In the genomic region with DNA sequence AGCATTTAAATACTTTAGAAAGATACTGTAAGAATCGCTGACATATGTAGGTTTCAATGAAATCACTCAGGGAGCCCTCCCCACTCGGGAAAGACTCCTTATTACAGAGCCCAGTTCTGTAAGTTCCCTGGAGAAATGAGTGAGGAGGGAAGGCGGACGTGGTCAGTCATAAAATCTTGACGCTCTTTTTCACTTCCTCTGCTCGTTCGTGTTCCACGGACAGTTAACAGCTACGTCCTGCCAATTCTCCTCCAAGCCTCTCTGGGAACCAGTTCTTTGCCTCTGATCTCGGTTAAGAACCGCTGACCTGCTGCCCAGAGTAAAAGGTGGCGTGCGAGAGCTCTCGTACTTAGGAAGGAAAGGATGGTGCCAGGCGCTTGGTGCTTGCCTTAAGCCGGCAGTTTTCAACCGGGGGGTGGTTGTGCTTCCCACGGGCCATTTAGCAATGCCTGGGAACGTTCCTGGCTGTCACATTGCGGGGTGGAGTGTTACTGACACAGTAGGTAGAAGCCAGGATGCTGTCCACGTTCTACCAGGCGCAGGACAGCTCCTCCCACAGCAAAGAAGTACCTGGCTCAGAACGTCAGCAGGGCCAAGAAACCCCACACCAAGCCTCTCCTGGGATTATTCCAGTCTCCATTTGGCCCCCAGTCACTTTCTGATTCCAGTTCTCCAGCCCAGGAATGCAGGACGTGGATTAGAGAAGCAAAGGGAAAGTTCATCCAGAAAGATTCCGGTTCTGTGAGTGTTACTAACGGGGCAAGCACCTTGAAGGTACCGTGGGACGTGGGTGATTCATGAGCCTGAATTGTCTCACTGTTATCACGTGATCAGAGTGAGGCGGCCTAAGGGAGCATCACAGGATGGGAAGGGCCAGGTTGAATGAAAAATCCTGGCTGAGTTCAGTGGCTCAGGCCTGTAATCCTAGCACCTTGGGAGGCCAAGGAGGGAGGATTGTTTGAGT, we compare ENCODE assay signal across 11 cellular contexts.
DNase-seq lines count a peak whose midpoint lies in the region; ATAC-seq and TF ChIP-seq lines count a peak whose summit lies in the region.
"Had no signal": no experiment of that assay in that cellular context is flagged by ENCODE, and none has a peak within 500 bp of the region (broad histone marks: within the 10 kb centered on the region; RNA-seq: fewer than 3 reads in every experiment).

No MANE protein-coding gene starts in this region.

- H3K4me2 ChIP-seq in H9 (ENCODE audit: insufficient read depth, insufficient read length, low read length) = no peak overlapping the region

- no peak overlapping the region for H3K9ac ChIP-seq in H9 (ENCODE audit: extremely low read depth, insufficient read length, low read length)

- H3K23me2 ChIP-seq in H9 (ENCODE audit: insufficient read length, low read depth, low read length, poor library complexity, severe bottlenecking) = peaks cover 3% of the 10 kb centered on the region

- no peak overlapping the region for H2BK20ac ChIP-seq in H9 (ENCODE audit: low read depth, low read length, poor library complexity, severe bottlenecking)

- H3K36me3 Mint-ChIP-seq in H9 (ENCODE audit: insufficient read depth in 1 of 3, low read depth in 3 of 3) = peaks cover 6 to 28% (median 19%) of the 10 kb centered on the region in 3 experiments; a peak in 5 of 7 replicates
- H3K36me3 Mint-ChIP-seq: CD4-positive, alpha-beta memory T cell had no signal

- peaks cover 10% of the 10 kb centered on the region; the same call in 1 of the 2 replicates for H3K36me3 ChIP-seq in RWPE2 (ENCODE audit: low read depth)
- no peaks in the 10 kb centered on the region for H3K36me3 ChIP-seq in prostate gland

- DNase-seq in AG10803 (ENCODE audit: low read depth) (peak; percentile 83), RWPE2 (ENCODE audit: low spot score) (peak; percentile 93), foreskin fibroblast (peak; percentile 42 to 55), prostate gland (ENCODE audit: low spot score) (peak; percentile 55), cortex of kidney (lab: John Stamatoyannopoulos, UW) (no peak), H9 (no peak)
- no peak for DNase-seq in activated effector memory CD4-positive, alpha-beta T cell treated with anti-CD3 and anti-CD28 coated beads, Interleukin-2, amount 50 U/mL, for 16 hours
- DNase-seq: CD4-positive, alpha-beta memory T cell; NCI-H524 had no signal

- H4K8ac ChIP-seq in H9 (replicated peaks; ENCODE audit: insufficient read length, low read depth, low read length) = no peak overlapping the region

- intact Hi-C loops in prostate gland (cut with DNase I) = no loop called here

- no peak overlapping the region for H2BK5ac ChIP-seq in H9 (ENCODE audit: insufficient read length, low read length)

- H4K5ac ChIP-seq in H9 (ENCODE audit: insufficient read length, low read depth, low read length) = no peak overlapping the region

- H3K27ac Mint-ChIP-seq in H9 = peak overlapping the region in 1 of 3 experiments; percentile 35; a peak in 2 of 7 replicates
- H3K27ac Mint-ChIP-seq: CD4-positive, alpha-beta memory T cell had no signal

- no peaks in the 10 kb centered on the region for H3K27me3 ChIP-seq in RWPE2 (ENCODE audit: insufficient read depth, poor library complexity, severe bottlenecking)
- H3K27me3 ChIP-seq in prostate gland (replicated peaks; ENCODE audit: insufficient read depth) = no peaks in the 10 kb centered on the region
- no peaks in the 10 kb centered on the region for H3K27me3 ChIP-seq in H9 (ENCODE audit: insufficient read depth, low read length)

- no peak overlapping the region for H4K91ac ChIP-seq in H9 (ENCODE audit: insufficient read length, low read depth, low read length)

- no peak overlapping the region for H3T11ph ChIP-seq in H9 (ENCODE audit: low read length)

- no peak overlapping the region for H3K56ac ChIP-seq in H9 (ENCODE audit: insufficient read length, low read depth, low read length)

- TF ChIP-seq CTCF in AG10803 (conservative IDR thresholded peaks at IDR 0.05; ENCODE audit: low read length) (no peak), RWPE2 (IDR thresholded peaks at IDR 0.05; ENCODE audit: poor library complexity, severe bottlenecking) (no peak), foreskin fibroblast (IDR thresholded peaks at IDR 0.05; ENCODE audit: low read depth, low read length) (no peak), prostate gland (IDR thresholded peaks at IDR 0.05) (no peak), H9 (conservative IDR thresholded peaks at IDR 0.05) (no peak)

- H2BK12ac ChIP-seq in H9 (ENCODE audit: insufficient read length, low read depth, low read length) = no peak overlapping the region

- peak overlapping the region; percentile 40 for H3K4me3 ChIP-seq in AG10803 (ENCODE audit: low read length)
- H3K4me3 ChIP-seq in RWPE2 (ENCODE audit: severe bottlenecking) = no peak overlapping the region
- H3K4me3 ChIP-seq in foreskin fibroblast (ENCODE audit: low read depth in 1 of 2, low read length in 2 of 2) = no peak overlapping the region
- H3K4me3 ChIP-seq in prostate gland = no peak overlapping the region

- no peak overlapping the region for H3K4me3 Mint-ChIP-seq in H9
- H3K4me3 Mint-ChIP-seq: CD4-positive, alpha-beta memory T cell; central memory CD8-positive, alpha-beta T cell had no signal

- peaks cover 0 to 3% of the 10 kb centered on the region in 2 experiments; a peak in 1 of 5 replicates for H3K9me3 Mint-ChIP-seq in H9
- H3K9me3 Mint-ChIP-seq: central memory CD8-positive, alpha-beta T cell had no signal

- no peak for TF ChIP-seq POLR2A in prostate gland (IDR thresholded peaks at IDR 0.05)

- no peak overlapping the region for H3K4ac ChIP-seq in H9 (ENCODE audit: low read depth, low read length)

- H3K79me2 ChIP-seq in H9 (ENCODE audit: insufficient read depth, low read length) = peaks cover 4% of the 10 kb centered on the region; the same call in 1 of the 2 replicates

- H2AFZ ChIP-seq in H9 (ENCODE audit: low read length) = no peak overlapping the region

- H2BK15ac ChIP-seq in H9 (ENCODE audit: low read depth, low read length) = no peak overlapping the region

- H3K9me3 ChIP-seq in RWPE2 (ENCODE audit: severe bottlenecking) (no peaks in the 10 kb centered on the region), prostate gland (no peaks in the 10 kb centered on the region), H9 (ENCODE audit: control insufficient read depth, low read depth, low read length) (no peaks in the 10 kb centered on the region)

- no peak overlapping the region for H2BK120ac ChIP-seq in H9 (ENCODE audit: low read depth, low read length, poor library complexity, severe bottlenecking)

- peaks cover 4 to 9% of the 10 kb centered on the region in 2 experiments; a peak in 3 of 4 replicates for H3K4me1 Mint-ChIP-seq in H9
- H3K4me1 Mint-ChIP-seq: central memory CD8-positive, alpha-beta T cell had no signal

- H4K20me1 ChIP-seq in H9 (ENCODE audit: control insufficient read depth, insufficient read depth, insufficient read length) = no peaks in the 10 kb centered on the region

- peak; percentile 96 for ATAC-seq in RWPE2 (ENCODE audit: low read depth)
- no peak for ATAC-seq in GM18511 (IDR thresholded peaks at IDR 0.05; ENCODE audit: unreplicated experiment)

- WGBS in prostate gland = 14% methylated on average over 30 of the region's 30 CpGs
- no CpG with 5 or more reads among the region's 30 CpGs for WGBS in H9 (ENCODE audit: extremely low coverage, insufficient read length, low lambda C conversion rate)

- H3K14ac ChIP-seq in H9 (ENCODE audit: insufficient read depth, low read length) = no peak overlapping the region

- H3K18ac ChIP-seq in H9 (ENCODE audit: insufficient read length, low read depth, low read length) = no peak overlapping the region

- no peaks in the 10 kb centered on the region for H3K27me3 Mint-ChIP-seq in H9 (ENCODE audit: low read depth)

- H3K27ac ChIP-seq in RWPE2 (ENCODE audit: poor library complexity, severe bottlenecking) (peak overlapping the region; percentile 78), prostate gland (peak overlapping the region; percentile 77 to 86), H9 (ENCODE audit: insufficient read length, low read depth, low read length) (no peak overlapping the region)

- H3K4me1 ChIP-seq in RWPE2 (ENCODE audit: insufficient read depth, poor library complexity, severe bottlenecking) (peaks cover 23% of the 10 kb centered on the region), prostate gland (replicated peaks) (peaks cover 10% of the 10 kb centered on the region), H9 (ENCODE audit: insufficient read depth, low read length) (no peaks in the 10 kb centered on the region)

- no peak overlapping the region for H3K23ac ChIP-seq in H9 (ENCODE audit: insufficient read length, low read depth, low read length)

- H3K79me1 ChIP-seq in H9 (ENCODE audit: insufficient read depth, low read depth, low read length, poor library complexity, severe bottlenecking) = no peaks in the 10 kb centered on the region

- no peak overlapping the region for H2AK5ac ChIP-seq in H9 (ENCODE audit: insufficient read length, low read length)

Comparison
In these comparisons a context has a peak if more than half of its experiments do, and no peak if none do; other contexts are left out.
1. DNase-seq: peak in AG10803 (single experiment), RWPE2 (single experiment), foreskin fibroblast (2 of 2) and prostate gland (single experiment); none in activated effector memory CD4-positive, alpha-beta T cell treated with anti-CD3 and anti-CD28 coated beads, Interleukin-2, amount 50 U/mL, for 16 hours (single experiment), cortex of kidney (single experiment) and H9 (single experiment).